Comparison of ENCODE assay signal across 10 cellular contexts in genomic region chr1:156247460-156248322, GRCh38. TPM values are rescaled to one million over a fixed set of nuclear protein-coding genes. Genes with fewer than 3 reads are reported as not detected.
DNase-seq lines count a peak whose midpoint lies in the region; TF ChIP-seq lines count a peak whose summit lies in the region.
"Had no signal": no experiment of that assay in that cellular context is flagged by ENCODE, and none has a peak within 500 bp of the region (broad histone marks: within the 10 kb centered on the region; RNA-seq: fewer than 3 reads in every experiment).

Gene PAQR6, minus strand, starts transcription at chr1:156248056. Its CDS starts 1,325 bp downstream, at chr1:156246731.

- peaks cover 17% of the 10 kb centered on the region for H3K36me3 ChIP-seq in cardiac muscle cell

- no peak for TF ChIP-seq CTCF in cardiac muscle cell (IDR thresholded peaks at IDR 0.05; ENCODE audit: low read depth, low read length)

- H3K27ac ChIP-seq in cardiac muscle cell = peak within 1 kb of the TSS; percentile 74
- H3K27ac ChIP-seq: hepatocyte, tibial artery had no signal

- peaks cover 14% of the 10 kb centered on the region for H3K4me1 ChIP-seq in cardiac muscle cell (ENCODE audit: low read depth)

- H3K4me3 ChIP-seq in cardiac muscle cell = no peak within 1 kb of the TSS
- H3K4me3 ChIP-seq: hepatocyte, tibial artery had no signal

- peak; percentile 62 for DNase-seq in DMS 273 (lab: John Stamatoyannopoulos, UW; ENCODE audit: unreplicated experiment)
- no peak for DNase-seq in DMS 273 treated with DMSO at 0.1 percent for 48 hours (lab: John Stamatoyannopoulos, UW)
- no peak for DNase-seq in cardiac muscle cell (ENCODE audit: low read depth in 1 of 2, low spot score in 1 of 2)
- peak; percentile 97 for DNase-seq in pons (ENCODE audit: low spot score)
- DNase-seq in dermis blood vessel endothelial cell = no peak
- no peak for DNase-seq in SKM-1 treated with dmso at 0.1 percent for 144 hours (lab: John Stamatoyannopoulos, UW; ENCODE audit: unreplicated experiment)
- DNase-seq in NCI-H2081 treated with DMSO at 0.1 percent for 48 hours (lab: John Stamatoyannopoulos, UW) = no peak

- H3K27me3 ChIP-seq in cardiac muscle cell = no peaks in the 10 kb centered on the region
- H3K27me3 ChIP-seq: hepatocyte had no signal

- no peaks in the 10 kb centered on the region for H3K9me3 ChIP-seq in cardiac muscle cell (ENCODE audit: low read depth)
- H3K9me3 ChIP-seq: tibial artery had no signal

TF ChIP-seq in PFSK-1, 5 proteins besides CTCF, POLR2A, EP300 and RAD21:
- TF ChIP-seq POLR2AphosphoS5 (IDR thresholded peaks at IDR 0.05; ENCODE audit: low read depth, low read length) = peak; percentile 61; the same call in 1 of the 2 replicates
- no peak for TF ChIP-seq SIN3A (IDR thresholded peaks at IDR 0.05; ENCODE audit: borderline replicate concordance, insufficient read depth, low read length)
- no peak for TF ChIP-seq TAF1 (IDR thresholded peaks at IDR 0.05; ENCODE audit: borderline replicate concordance, insufficient read depth, low read length)
- TF ChIP-seq FOXP2 (optimal IDR thresholded peaks at IDR 0.05; ENCODE audit: borderline replicate concordance, extremely low read depth, extremely low read length, insufficient read depth) = no peak
- TF ChIP-seq REST (IDR thresholded peaks at IDR 0.05; ENCODE audit: insufficient read depth in 1 of 2, low read depth in 2 of 2, low read length in 2 of 2) = no peak

RNA-seq across cellular contexts. Expression of gene PAQR6, which starts in this region (rescaled TPM):
- 3.9 TPM for polyA plus RNA-seq in PFSK-1 (2012; ENCODE audit: insufficient read length, low read depth)
- total RNA-seq in cardiac muscle cell (34.5 and 35.7 TPM in 2 replicates), dermis blood vessel endothelial cell (0.19 and 0.68 TPM in 2 replicates)
- polyA plus RNA-seq in cardiac muscle cell = 23.3 and 40.1 TPM in 2 replicates

Comparison
In these comparisons a context has a peak if more than half of its experiments do, and no peak if none do; other contexts are left out.
1. RNA of gene PAQR6 (total RNA-seq): 34.5 to 35.7 TPM in cardiac muscle cell; 0.19 to 0.68 TPM in dermis blood vessel endothelial cell; every median in the first group is over 10 times any median in the second.
2. DNase-seq: peak in DMS 273 (single experiment) and pons (single experiment); none in DMS 273 treated with DMSO at 0.1 percent for 48 hours (single experiment), cardiac muscle cell (0 of 2), dermis blood vessel endothelial cell (single experiment), SKM-1 treated with dmso at 0.1 percent for 144 hours (single experiment) and NCI-H2081 treated with DMSO at 0.1 percent for 48 hours (single experiment).